In genomic region chr12:12116677-12117076, GRCh38 we compare ENCODE assay signal across 1 cellular context.
TF ChIP-seq lines count a peak whose summit lies in the region.

No MANE protein-coding gene starts in this region.

TF ChIP-seq in WTC11, 78 proteins besides CTCF, POLR2A, EP300 and RAD21 (continued from another document):
- no peak for TF ChIP-seq AFF4 (CRISPR knock-in tag; IDR thresholded peaks at IDR 0.05; ENCODE audit: borderline replicate concordance)
- TF ChIP-seq FOXJ3 (CRISPR knock-in tag; IDR thresholded peaks at IDR 0.05; ENCODE audit: borderline replicate concordance), result no peak
- TF ChIP-seq, protein P1, sequence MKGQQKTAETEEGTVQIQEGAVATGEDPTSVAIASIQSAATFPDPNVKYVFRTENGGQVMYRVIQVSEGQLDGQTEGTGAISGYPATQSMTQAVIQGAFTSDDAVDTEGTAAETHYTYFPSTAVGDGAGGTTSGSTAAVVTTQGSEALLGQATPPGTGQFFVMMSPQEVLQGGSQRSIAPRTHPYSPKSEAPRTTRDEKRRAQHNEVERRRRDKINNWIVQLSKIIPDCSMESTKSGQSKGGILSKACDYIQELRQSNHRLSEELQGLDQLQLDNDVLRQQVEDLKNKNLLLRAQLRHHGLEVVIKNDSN (CRISPR knock-in tag; IDR thresholded peaks at IDR 0.05), result no peak
- no peak for TF ChIP-seq SMAD3 (CRISPR knock-in tag; IDR thresholded peaks at IDR 0.05; ENCODE audit: borderline replicate concordance)
- no peak for TF ChIP-seq ZNF317 (CRISPR knock-in tag; IDR thresholded peaks at IDR 0.05; ENCODE audit: borderline replicate concordance, low read depth)
- TF ChIP-seq GTF2I (CRISPR knock-in tag; conservative IDR thresholded peaks at IDR 0.05), result no peak
TF ChIP-seq in WTC11: peak in this region for 0.
